8 cellular contexts compared by ENCODE assay signal in the genomic region with DNA sequence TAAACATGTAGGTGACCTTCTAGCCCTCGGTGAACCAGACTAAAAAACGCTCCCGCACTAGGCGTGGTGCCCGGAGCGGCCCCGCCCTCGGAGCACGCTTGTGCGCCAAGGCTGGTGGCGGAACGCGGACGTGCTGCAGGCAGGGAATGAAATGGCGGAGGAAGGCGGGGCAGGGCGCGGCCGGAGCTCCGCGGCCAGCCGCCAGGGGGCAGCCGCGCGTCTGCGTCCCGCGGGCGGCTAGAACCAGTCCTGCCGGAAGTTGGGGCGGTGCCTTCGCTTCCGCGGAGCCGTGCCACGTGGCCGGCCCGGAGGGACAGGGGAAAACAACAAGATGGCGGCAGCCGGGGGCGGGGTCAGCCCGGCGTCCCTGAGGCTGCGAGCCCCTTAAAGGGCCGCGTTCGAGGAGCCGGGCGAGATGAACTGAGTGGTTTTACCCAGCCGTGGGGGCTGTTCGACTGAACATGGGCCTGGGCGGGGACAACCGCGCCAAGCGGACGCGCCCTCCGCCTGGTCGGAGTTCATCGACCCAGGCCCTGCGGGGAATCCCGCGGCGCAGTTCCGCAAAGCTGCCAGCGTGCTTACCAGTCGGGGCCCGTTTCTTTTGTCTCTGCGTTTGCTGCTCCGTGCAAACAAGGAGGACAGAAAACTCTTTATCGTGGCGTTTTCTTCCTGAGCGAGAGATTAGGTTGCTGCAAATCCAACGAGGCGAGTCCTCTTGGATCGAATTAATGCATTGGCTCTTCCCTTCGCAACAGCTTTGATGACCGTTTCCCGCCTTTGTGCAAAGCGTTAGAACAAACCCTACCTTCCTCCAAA.
DNase-seq lines count a peak whose midpoint lies in the region; ATAC-seq and TF ChIP-seq lines count a peak whose summit lies in the region.

No MANE protein-coding gene starts in this region.

- no CpG with 5 or more reads among the region's 80 CpGs for WGBS in neuronal stem cell (ENCODE audit: extremely low coverage in 2 of 2, insufficient read length in 2 of 2, insufficient replicate concordance in 1 of 2), 2 donors

- BruUV-seq in HCT116 (replicated peaks; lab: Mats Ljungman, UMichigan): no TSS peak

- H2BK12ac ChIP-seq in neuronal stem cell (ENCODE audit: low read length): no peak overlapping the region

- peak overlapping the region; percentile 77 for H3K27ac ChIP-seq in HCT116 (ENCODE audit: low read depth, low read length)
- peak overlapping the region; percentile 98 for H3K27ac ChIP-seq in MM.1S (ENCODE audit: low read length)
- peak overlapping the region; percentile 93 for H3K27ac ChIP-seq in foreskin keratinocyte
- peak overlapping the region; percentile 94 for H3K27ac ChIP-seq in neuronal stem cell (replicated peaks; ENCODE audit: low read length)
- H3K27ac ChIP-seq in subcutaneous abdominal adipose tissue (ENCODE audit: low read depth, low read length): peak overlapping the region; percentile 99

- H2BK15ac ChIP-seq in neuronal stem cell (ENCODE audit: low read length): no peak overlapping the region

- H3K4me2 ChIP-seq in HCT116 (ENCODE audit: low read length): peak overlapping the region; percentile 78
- peak overlapping the region; percentile 94 for H3K4me2 ChIP-seq in MM.1S (ENCODE audit: low read depth, low read length)
- H3K4me2 ChIP-seq in neuronal stem cell (ENCODE audit: insufficient read depth, low read length, poor library complexity, severe bottlenecking): peak overlapping the region; percentile 75

- peak overlapping the region; percentile 100 for H3K18ac ChIP-seq in neuronal stem cell (ENCODE audit: low read length)

- peak overlapping the region; percentile 68 for H2BK5ac ChIP-seq in neuronal stem cell (ENCODE audit: low read length)

- CTCF ChIA-PET in HCT116 (lab: Charles Lee): interaction anchor here (0.7 to 3.2 kb wide), 9 partner anchors 11 to 112 kb away, joined by 3 to 14 read pairs (median 7); partner anchors contain the start of gene CHD2

- peaks cover 3% of the 10 kb centered on the region; the same call in 1 of the 2 replicates for H3K79me2 ChIP-seq in HCT116 (ENCODE audit: insufficient read depth, low read length)
- H3K79me2 ChIP-seq in MM.1S (ENCODE audit: low read length): peaks cover 17% of the 10 kb centered on the region

- RAD21 ChIA-PET in HCT116 (lab: Charles Lee; ENCODE audit: low non-redundant PET in 1 of 2, low total read pairs in 2 of 2, uncharacterized antibody in 2 of 2, unreplicated experiment in 2 of 2): no interaction called here

- peak; percentile 79 for TF ChIP-seq POLR2A in HCT116 (IDR thresholded peaks at IDR 0.05; ENCODE audit: borderline replicate concordance, extremely low read depth, insufficient read depth, insufficient read length)

- ATAC-seq in HCT116 (peak; percentile 81), foreskin keratinocyte (peak; percentile 86)

- H3K9ac ChIP-seq in HCT116 (ENCODE audit: low read length) (peak overlapping the region; percentile 82), MM.1S (ENCODE audit: low read length) (peak overlapping the region; percentile 98), neuronal stem cell (ENCODE audit: low read depth, low read length, poor library complexity) (peak overlapping the region; percentile 94), subcutaneous abdominal adipose tissue (ENCODE audit: low read length in 5 of 5) (peak overlapping the region; percentile 73 to 96 (median 92))

- no peak overlapping the region for H4K8ac ChIP-seq in neuronal stem cell (ENCODE audit: low read depth, low read length)

- H3K27me3 ChIP-seq in HCT116 (ENCODE audit: insufficient read depth, low read length) (no peaks in the 10 kb centered on the region), MM.1S (replicated peaks; ENCODE audit: insufficient read depth, low read length) (no peaks in the 10 kb centered on the region), foreskin keratinocyte (no peaks in the 10 kb centered on the region), neuronal stem cell (ENCODE audit: control insufficient read depth in 3 of 3, insufficient read depth in 3 of 3, low read depth in 1 of 3, low read length in 3 of 3) (no peaks in the 10 kb centered on the region), subcutaneous abdominal adipose tissue (ENCODE audit: control insufficient read depth in 5 of 5, insufficient read depth in 4 of 5, low read length in 5 of 5) (no peaks in the 10 kb centered on the region)

- H3K4me3 ChIP-seq in HCT116 (replicated peaks in 1 of 2; ENCODE audit: low read depth in 1 of 2, low read length in 2 of 2): peak overlapping the region; percentile 39 to 58
- H3K4me3 ChIP-seq in MM.1S (ENCODE audit: low read length): peak overlapping the region; percentile 69
- peak overlapping the region; percentile 70 to 80 for H3K4me3 ChIP-seq in neuronal stem cell (ENCODE audit: low read length in 2 of 2)
- peak overlapping the region; percentile 68 to 82 (median 81) for H3K4me3 ChIP-seq in subcutaneous abdominal adipose tissue (ENCODE audit: low read depth in 1 of 5, low read length in 5 of 5)

- no peaks in the 10 kb centered on the region for H4K20me1 ChIP-seq in HCT116 (ENCODE audit: insufficient read depth)
- no peaks in the 10 kb centered on the region for H4K20me1 ChIP-seq in MM.1S (ENCODE audit: insufficient read depth, low read length)

- peaks cover 24% of the 10 kb centered on the region for H3F3A ChIP-seq in MM.1S (ENCODE audit: insufficient read depth, low read length)

- H3K23ac ChIP-seq in neuronal stem cell (ENCODE audit: low read depth, low read length, poor library complexity): peak overlapping the region; percentile 97

- H3K4me1 ChIP-seq in HCT116 (ENCODE audit: control insufficient read depth in 1 of 2, insufficient read depth in 2 of 2, low read length in 2 of 2) (peaks cover 48 to 68% of the 10 kb centered on the region in 2 experiments), MM.1S (ENCODE audit: low read length) (peaks cover 11% of the 10 kb centered on the region), foreskin keratinocyte (peaks cover 18% of the 10 kb centered on the region), neuronal stem cell (ENCODE audit: control insufficient read depth in 2 of 2, insufficient read depth in 1 of 2, low read depth in 1 of 2, low read length in 2 of 2) (peaks cover 5 to 8% of the 10 kb centered on the region in 2 donors), subcutaneous abdominal adipose tissue (ENCODE audit: control insufficient read depth in 5 of 5, insufficient read depth in 5 of 5, low read length in 5 of 5) (peaks cover 1 to 40% (median 30%) of the 10 kb centered on the region in 5 donors)

- H3K36me3 ChIP-seq in HCT116 (ENCODE audit: control insufficient read depth in 1 of 2, insufficient read depth in 2 of 2, low read length in 2 of 2) (no peaks in the 10 kb centered on the region), MM.1S (replicated peaks; ENCODE audit: insufficient read depth, low read length) (no peaks in the 10 kb centered on the region), neuronal stem cell (replicated peaks in 1 of 2; ENCODE audit: control insufficient read depth in 2 of 2, insufficient read depth in 2 of 2, low read length in 2 of 2) (no peaks in the 10 kb centered on the region), subcutaneous abdominal adipose tissue (ENCODE audit: control insufficient read depth in 5 of 5, insufficient read depth in 5 of 5, low read length in 5 of 5) (no peaks in the 10 kb centered on the region)

- no peak overlapping the region for H4K91ac ChIP-seq in neuronal stem cell (ENCODE audit: low read depth, low read length, poor library complexity)

- no peak overlapping the region for H3K4ac ChIP-seq in neuronal stem cell (ENCODE audit: low read length)

- intact Hi-C loops in HCT116 (cut with micrococcal nuclease): loop anchor here (2.0 kb wide), 1 partner anchor 74 kb away; no protein-coding TSS in a partner anchor

- no peaks in the 10 kb centered on the region for H3K9me2 ChIP-seq in HCT116 (ENCODE audit: insufficient read depth)
- no peaks in the 10 kb centered on the region for H3K9me2 ChIP-seq in MM.1S (replicated peaks; ENCODE audit: insufficient read depth, low read length)

- H2AFZ ChIP-seq in HCT116 (ENCODE audit: low read depth, low read length, poor library complexity, severe bottlenecking) (peak overlapping the region; percentile 50), MM.1S (ENCODE audit: low read length) (peak overlapping the region; percentile 49), neuronal stem cell (ENCODE audit: low read length) (peak overlapping the region; percentile 81)

- POLR2A ChIA-PET in HCT116 (lab: Charles Lee): interaction anchor here (0.9 to 4.3 kb wide), 9 partner anchors 11 to 107 kb away, joined by 4 to 31 read pairs (median 6); partner anchors contain the start of gene CHD2

- no peaks in the 10 kb centered on the region for H3K9me3 ChIP-seq in HCT116 (ENCODE audit: control insufficient read depth in 1 of 2, insufficient read depth in 1 of 2, low read depth in 1 of 2, low read length in 2 of 2)
- no peaks in the 10 kb centered on the region for H3K9me3 ChIP-seq in MM.1S (replicated peaks; ENCODE audit: insufficient read depth, low read length)
- H3K9me3 ChIP-seq in neuronal stem cell (replicated peaks in 1 of 2; ENCODE audit: control insufficient read depth in 2 of 2, insufficient read depth in 1 of 2, low read depth in 1 of 2, low read length in 2 of 2): peaks cover 0 to 5% of the 10 kb centered on the region in 2 donors
- no peaks in the 10 kb centered on the region for H3K9me3 ChIP-seq in subcutaneous abdominal adipose tissue (ENCODE audit: control insufficient read depth in 5 of 5, low read length in 5 of 5)

- H2AK5ac ChIP-seq in neuronal stem cell (ENCODE audit: low read depth, low read length): peak overlapping the region; percentile 77

- TF ChIP-seq CTCF in HCT116 (IDR thresholded peaks at IDR 0.05 in 2 of 3, conservative IDR thresholded peaks at IDR 0.05 in 1 of 3; ENCODE audit: borderline replicate concordance in 1 of 3, insufficient read depth in 1 of 3, low read depth in 2 of 3, low read length in 2 of 3): peak in 2 of 3 experiments; percentile 85 to 92; a peak in 4 of 6 replicates
- TF ChIP-seq CTCF in MM.1S (IDR thresholded peaks at IDR 0.05; ENCODE audit: low read length): peak; percentile 91
- TF ChIP-seq CTCF in foreskin keratinocyte (conservative IDR thresholded peaks at IDR 0.05): peak; percentile 100

- no peak for TF ChIP-seq RAD21 in HCT116 (IDR thresholded peaks at IDR 0.05; ENCODE audit: low read depth)

- H2BK120ac ChIP-seq in neuronal stem cell (ENCODE audit: low read depth, low read length): no peak overlapping the region

- no peaks in the 10 kb centered on the region for H3K79me1 ChIP-seq in neuronal stem cell (ENCODE audit: low read depth, low read length)

- DNase-seq in GM04503 (ENCODE audit: low read depth) (peak; percentile 64), HCT116 (ENCODE audit: low read depth, low spot score) (peak; percentile 83), MM.1S (peak; percentile 98), SHP77 treated with DMSO at 0.1 percent for 48 hours (lab: John Stamatoyannopoulos, UW) (peak; percentile 92), foreskin keratinocyte (peak in 1 of 2 donors; percentile 93), neuronal stem cell (ENCODE audit: low spot score) (peak; percentile 98)
- peak; percentile 98 for DNase-seq in activated gamma-delta T cell treated with anti-CD3 and anti-CD28 coated beads, Interleukin-2, amount 50 U/mL, for 16 hours (ENCODE audit: low read depth)

- H3K14ac ChIP-seq in neuronal stem cell (ENCODE audit: low read length): peak overlapping the region; percentile 57
